2 cellular contexts compared by ENCODE assay signal in genomic region chr7:149296368-149296767, GRCh38.
TF ChIP-seq lines count a peak whose summit lies in the region.

No MANE protein-coding gene starts in this region.

TF ChIP-seq in SK-N-SH, 30 proteins besides CTCF, POLR2A, EP300 and RAD21 (continued from another document):
- no peak for TF ChIP-seq PBX3 (IDR thresholded peaks at IDR 0.05)
- no peak for TF ChIP-seq USF2 (IDR thresholded peaks at IDR 0.05; ENCODE audit: borderline replicate concordance, low read depth, low read length)
- TF ChIP-seq MAX (IDR thresholded peaks at IDR 0.05; ENCODE audit: low read depth) = no peak
- TF ChIP-seq ZBTB33 (IDR thresholded peaks at IDR 0.05; ENCODE audit: borderline replicate concordance, low read depth) = no peak
- no peak for TF ChIP-seq POLR2AphosphoS5 (IDR thresholded peaks at IDR 0.05; ENCODE audit: low read depth, low read length)
- TF ChIP-seq USF1 (IDR thresholded peaks at IDR 0.05; ENCODE audit: borderline replicate concordance, low read depth) = no peak
- TF ChIP-seq RXRA (IDR thresholded peaks at IDR 0.05; ENCODE audit: borderline replicate concordance, low read depth) = no peak

TF ChIP-seq in SK-N-SH treated with all-trans-retinoic acid at 6 μM for 48 hours, 23 proteins besides CTCF, POLR2A, EP300 and RAD21 (continued from another document):
- TF ChIP-seq CREB5 (CRISPR knock-in tag; IDR thresholded peaks at IDR 0.05; ENCODE audit: low read depth) (no peak), OSR1 (CRISPR knock-in tag; IDR thresholded peaks at IDR 0.05) (no peak), TCF4 (CRISPR knock-in tag; IDR thresholded peaks at IDR 0.05; ENCODE audit: borderline replicate concordance) (no peak), BACH2 (CRISPR knock-in tag; IDR thresholded peaks at IDR 0.05; ENCODE audit: borderline replicate concordance) (no peak), ISL1 (CRISPR knock-in tag; IDR thresholded peaks at IDR 0.05) (no peak), SNAI2 (CRISPR knock-in tag; IDR thresholded peaks at IDR 0.05) (no peak), TOX (CRISPR knock-in tag; IDR thresholded peaks at IDR 0.05; ENCODE audit: borderline replicate concordance) (no peak), ZFP30 (CRISPR knock-in tag; IDR thresholded peaks at IDR 0.05) (no peak), CSDC2 (CRISPR knock-in tag; IDR thresholded peaks at IDR 0.05) (no peak), POU6F1 (CRISPR knock-in tag; IDR thresholded peaks at IDR 0.05; ENCODE audit: borderline replicate concordance, low read depth) (no peak)
TF ChIP-seq in SK-N-SH treated with all-trans-retinoic acid at 6 μM for 48 hours: peak in this region for 0.
